ENCODE assay signal across 2 cellular contexts in genomic region chr1:111582644-111583618, GRCh38.
TF ChIP-seq lines count a peak whose summit lies in the region.

No MANE protein-coding gene starts in this region.

TF ChIP-seq in K562, 482 proteins besides CTCF, POLR2A, EP300 and RAD21:
- no peak for TF ChIP-seq MEF2A (IDR thresholded peaks at IDR 0.05; ENCODE audit: control insufficient read depth, low read depth, low read length)
- no peak for TF ChIP-seq HDAC8 (tag; IDR thresholded peaks at IDR 0.05)
- TF ChIP-seq CBX2 (IDR thresholded peaks at IDR 0.05; ENCODE audit: insufficient read depth, low read length, poor library complexity, severe bottlenecking), result no peak
- TF ChIP-seq ETV5 (CRISPR knock-in tag; IDR thresholded peaks at IDR 0.05; ENCODE audit: low read depth), result no peak
- TF ChIP-seq ZNF121 (CRISPR knock-in tag; conservative IDR thresholded peaks at IDR 0.05), result peak; percentile 71
- TF ChIP-seq RBM25 (IDR thresholded peaks at IDR 0.05; ENCODE audit: low read depth, low read length, severe bottlenecking), result peak; percentile 5
- TF ChIP-seq, protein P1, sequence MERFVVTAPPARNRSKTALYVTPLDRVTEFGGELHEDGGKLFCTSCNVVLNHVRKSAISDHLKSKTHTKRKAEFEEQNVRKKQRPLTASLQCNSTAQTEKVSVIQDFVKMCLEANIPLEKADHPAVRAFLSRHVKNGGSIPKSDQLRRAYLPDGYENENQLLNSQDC (CRISPR knock-in tag; IDR thresholded peaks at IDR 0.05), result no peak
- no peak for TF ChIP-seq SMARCA5 (IDR thresholded peaks at IDR 0.05)
- TF ChIP-seq, protein P2, sequence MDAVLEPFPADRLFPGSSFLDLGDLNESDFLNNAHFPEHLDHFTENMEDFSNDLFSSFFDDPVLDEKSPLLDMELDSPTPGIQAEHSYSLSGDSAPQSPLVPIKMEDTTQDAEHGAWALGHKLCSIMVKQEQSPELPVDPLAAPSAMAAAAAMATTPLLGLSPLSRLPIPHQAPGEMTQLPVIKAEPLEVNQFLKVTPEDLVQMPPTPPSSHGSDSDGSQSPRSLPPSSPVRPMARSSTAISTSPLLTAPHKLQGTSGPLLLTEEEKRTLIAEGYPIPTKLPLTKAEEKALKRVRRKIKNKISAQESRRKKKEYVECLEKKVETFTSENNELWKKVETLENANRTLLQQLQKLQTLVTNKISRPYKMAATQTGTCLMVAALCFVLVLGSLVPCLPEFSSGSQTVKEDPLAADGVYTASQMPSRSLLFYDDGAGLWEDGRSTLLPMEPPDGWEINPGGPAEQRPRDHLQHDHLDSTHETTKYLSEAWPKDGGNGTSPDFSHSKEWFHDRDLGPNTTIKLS (IDR thresholded peaks at IDR 0.05; ENCODE audit: borderline replicate concordance, low read depth), result no peak
- no peak for TF ChIP-seq DDX20 (tag; IDR thresholded peaks at IDR 0.05; ENCODE audit: low read depth)
- no peak for TF ChIP-seq NFIX (CRISPR knock-in tag; IDR thresholded peaks at IDR 0.05; ENCODE audit: low read depth)
- TF ChIP-seq, protein P3, sequence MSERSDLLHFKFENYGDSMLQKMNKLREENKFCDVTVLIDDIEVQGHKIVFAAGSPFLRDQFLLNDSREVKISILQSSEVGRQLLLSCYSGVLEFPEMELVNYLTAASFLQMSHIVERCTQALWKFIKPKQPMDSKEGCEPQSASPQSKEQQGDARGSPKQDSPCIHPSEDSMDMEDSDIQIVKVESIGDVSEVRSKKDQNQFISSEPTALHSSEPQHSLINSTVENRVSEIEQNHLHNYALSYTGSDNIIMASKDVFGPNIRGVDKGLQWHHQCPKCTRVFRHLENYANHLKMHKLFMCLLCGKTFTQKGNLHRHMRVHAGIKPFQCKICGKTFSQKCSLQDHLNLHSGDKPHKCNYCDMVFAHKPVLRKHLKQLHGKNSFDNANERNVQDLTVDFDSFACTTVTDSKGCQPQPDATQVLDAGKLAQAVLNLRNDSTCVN (CRISPR knock-in tag; IDR thresholded peaks at IDR 0.05), result no peak
- no peak for TF ChIP-seq NFATC3 (IDR thresholded peaks at IDR 0.05)
- no peak for TF ChIP-seq BHLHE40 (IDR thresholded peaks at IDR 0.05; ENCODE audit: low read length)
- TF ChIP-seq NCOA1 (IDR thresholded peaks at IDR 0.05; ENCODE audit: low read depth), result no peak
- peak; percentile 68 for TF ChIP-seq CEBPB (tag; IDR thresholded peaks at IDR 0.05)
- TF ChIP-seq HIVEP1 (CRISPR knock-in tag; IDR thresholded peaks at IDR 0.05), result no peak
- TF ChIP-seq, protein P4, sequence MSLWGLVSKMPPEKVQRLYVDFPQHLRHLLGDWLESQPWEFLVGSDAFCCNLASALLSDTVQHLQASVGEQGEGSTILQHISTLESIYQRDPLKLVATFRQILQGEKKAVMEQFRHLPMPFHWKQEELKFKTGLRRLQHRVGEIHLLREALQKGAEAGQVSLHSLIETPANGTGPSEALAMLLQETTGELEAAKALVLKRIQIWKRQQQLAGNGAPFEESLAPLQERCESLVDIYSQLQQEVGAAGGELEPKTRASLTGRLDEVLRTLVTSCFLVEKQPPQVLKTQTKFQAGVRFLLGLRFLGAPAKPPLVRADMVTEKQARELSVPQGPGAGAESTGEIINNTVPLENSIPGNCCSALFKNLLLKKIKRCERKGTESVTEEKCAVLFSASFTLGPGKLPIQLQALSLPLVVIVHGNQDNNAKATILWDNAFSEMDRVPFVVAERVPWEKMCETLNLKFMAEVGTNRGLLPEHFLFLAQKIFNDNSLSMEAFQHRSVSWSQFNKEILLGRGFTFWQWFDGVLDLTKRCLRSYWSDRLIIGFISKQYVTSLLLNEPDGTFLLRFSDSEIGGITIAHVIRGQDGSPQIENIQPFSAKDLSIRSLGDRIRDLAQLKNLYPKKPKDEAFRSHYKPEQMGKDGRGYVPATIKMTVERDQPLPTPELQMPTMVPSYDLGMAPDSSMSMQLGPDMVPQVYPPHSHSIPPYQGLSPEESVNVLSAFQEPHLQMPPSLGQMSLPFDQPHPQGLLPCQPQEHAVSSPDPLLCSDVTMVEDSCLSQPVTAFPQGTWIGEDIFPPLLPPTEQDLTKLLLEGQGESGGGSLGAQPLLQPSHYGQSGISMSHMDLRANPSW (CRISPR knock-in tag; IDR thresholded peaks at IDR 0.05), result no peak
- no peak for TF ChIP-seq NFE2L1 (tag; IDR thresholded peaks at IDR 0.05; ENCODE audit: borderline replicate concordance, low read depth)

TF ChIP-seq in liver, 16 proteins besides CTCF, POLR2A, EP300 and RAD21:
- TF ChIP-seq TAF1 (conservative IDR thresholded peaks at IDR 0.05) (no peak), RXRA (IDR thresholded peaks at IDR 0.05) (no peak), NR2F2 (IDR thresholded peaks at IDR 0.05) (peak; percentile 78)
